ENCODE assay signal across 18 cellular contexts in genomic region chr11:108522318-108522717, GRCh38. TPM values are rescaled to one million over a fixed set of nuclear protein-coding genes. Genes with fewer than 3 reads are reported as not detected.
A peak's percentile ranks its signal among the peaks of the same experiment; 100 is the strongest.
DNase-seq lines count a peak whose midpoint lies in the region; ATAC-seq, FAIRE-seq and TF ChIP-seq lines count a peak whose summit lies in the region.
"Had no signal": no experiment of that assay in that cellular context is flagged by ENCODE, and none has a peak within 500 bp of the region (broad histone marks: within the 10 kb centered on the region; RNA-seq: fewer than 3 reads in every experiment).

No MANE protein-coding gene starts in this region.

- H2AFZ ChIP-seq in GM12878 (ENCODE audit: control insufficient read depth, low read depth, low read length) (no peak overlapping the region), mesenchymal stem cell (ENCODE audit: low read depth, low read length) (no peak overlapping the region)

- no peaks in the 10 kb centered on the region for H3K79me1 ChIP-seq in mesenchymal stem cell (replicated peaks; ENCODE audit: low read length, poor library complexity, severe bottlenecking)

- SMC1A ChIA-PET in GM12878 (lab: Charles Lee; ENCODE audit: uncharacterized antibody, unreplicated experiment), result interaction anchor here (0.7 kb wide), 1 partner anchor 1170 kb away, joined by 3 read pairs; no protein-coding TSS in a partner anchor

- no peak for TF ChIP-seq EP300 in GM12878 (IDR thresholded peaks at IDR 0.05; ENCODE audit: borderline replicate concordance in 1 of 2, control insufficient read depth in 1 of 2, low read depth in 2 of 2, low read length in 2 of 2)

- no peak overlapping the region for H2BK15ac ChIP-seq in mesenchymal stem cell (ENCODE audit: low read depth, poor library complexity, severe bottlenecking)

- no peak overlapping the region for H3K9ac ChIP-seq in GM12878 (ENCODE audit: control insufficient read depth, insufficient read depth, low read length)
- H3K9ac ChIP-seq in mesenchymal stem cell (ENCODE audit: low read length), result no peak overlapping the region
- H3K9ac ChIP-seq: BLaER1 treated with 17β-estradiol and CSF1 and Interleukin-3, amounts not matched to agents 10 nM and 100 nM; KMS-11 had no signal

- H3K4me2 ChIP-seq in GM12878 (ENCODE audit: control insufficient read depth, insufficient read depth) (no peak overlapping the region), mesenchymal stem cell (ENCODE audit: low read length, poor library complexity, severe bottlenecking) (no peak overlapping the region)
- H3K4me2 ChIP-seq: BLaER1 treated with 17β-estradiol and CSF1 and Interleukin-3, amounts not matched to agents 10 nM and 100 nM; KMS-11 had no signal

- H3K27ac ChIP-seq in GM12878 (ENCODE audit: control insufficient read depth, insufficient read depth), result no peak overlapping the region
- no peak overlapping the region for H3K27ac ChIP-seq in mesenchymal stem cell (ENCODE audit: low read length, poor library complexity, severe bottlenecking)
- H3K27ac ChIP-seq: BLaER1 treated with 17β-estradiol and CSF1 and Interleukin-3, amounts not matched to agents 10 nM and 100 nM; KMS-11 had no signal

- no peak overlapping the region for H3K23ac ChIP-seq in mesenchymal stem cell (ENCODE audit: low read length in 2 of 2)

- peaks cover 5% of the 10 kb centered on the region for H3K4me1 ChIP-seq in GM12878 (ENCODE audit: control insufficient read depth, insufficient read depth, low read length)
- peaks cover 2% of the 10 kb centered on the region for H3K4me1 ChIP-seq in mesenchymal stem cell (ENCODE audit: control insufficient read depth, insufficient read depth, low read depth, low read length)
- H3K4me1 ChIP-seq: BLaER1 treated with 17β-estradiol and CSF1 and Interleukin-3, amounts not matched to agents 10 nM and 100 nM had no signal

- H2BK5ac ChIP-seq in mesenchymal stem cell (ENCODE audit: low read depth, low read length, poor library complexity, severe bottlenecking), result no peak overlapping the region

- POLR2A ChIA-PET in GM12878 (lab: Charles Lee), result no interaction called here

- H2BK12ac ChIP-seq in mesenchymal stem cell (ENCODE audit: low read length in 2 of 2), result no peak overlapping the region

- H3K4me3 ChIP-seq in GM12878 (no peak overlapping the region), mesenchymal stem cell (ENCODE audit: insufficient read depth in 1 of 2, low read depth in 1 of 2, low read length in 2 of 2) (no peak overlapping the region)
- H3K4me3 ChIP-seq: BLaER1 treated with 17β-estradiol and CSF1 and Interleukin-3, amounts not matched to agents 10 nM and 100 nM had no signal

- CTCF ChIA-PET in GM12878 (lab: Yijun Ruan, JAX), result interaction anchor here (0.9 kb wide), 1 partner anchor 514 kb away, joined by 3 read pairs; the partner anchor contains the start of gene CUL5

- H3K4ac ChIP-seq in mesenchymal stem cell (ENCODE audit: low read depth in 1 of 2, low read length in 2 of 2), result no peak overlapping the region

- H4K91ac ChIP-seq in mesenchymal stem cell (ENCODE audit: low read length), result no peak overlapping the region

- H3K36me3 ChIP-seq in GM12878 (ENCODE audit: control insufficient read depth in 2 of 2, insufficient read depth in 2 of 2, low read length in 1 of 2) (no peaks in the 10 kb centered on the region), mesenchymal stem cell (ENCODE audit: control insufficient read depth in 1 of 2, insufficient read depth in 2 of 2, low read depth in 1 of 2, low read length in 2 of 2) (no peaks in the 10 kb centered on the region)
- H3K36me3 ChIP-seq: BLaER1 treated with 17β-estradiol and CSF1 and Interleukin-3, amounts not matched to agents 10 nM and 100 nM had no signal

- RAD21 ChIA-PET in GM12878 (lab: Charles Lee; ENCODE audit: unreplicated experiment), result no interaction called here

- peak; percentile 67 for FAIRE-seq in GM12892 (lab: Jason Lieb, UNC)
- no peak for FAIRE-seq in GM12878 (lab: Jason Lieb, UNC)

- intact Hi-C loops in GM12878 (cut with micrococcal nuclease; ENCODE audit: unreplicated experiment), result no loop called here

- no peak for TF ChIP-seq POLR2A in GM12892 (IDR thresholded peaks at IDR 0.05; ENCODE audit: low read depth, low read length)
- no peak for TF ChIP-seq POLR2A in GM12878 (IDR thresholded peaks at IDR 0.05; ENCODE audit: low read depth, low read length)

- H3K9me3 ChIP-seq in GM12878 (replicated peaks; ENCODE audit: control insufficient read depth, insufficient read depth, low read length) (no peaks in the 10 kb centered on the region), mesenchymal stem cell (ENCODE audit: control insufficient read depth, low read length) (no peaks in the 10 kb centered on the region)

- no TSS peak for BruUV-seq in GM12878 (replicated peaks; lab: Mats Ljungman, UMichigan)

- H3K14ac ChIP-seq in mesenchymal stem cell (ENCODE audit: low read length in 2 of 2), result no peak overlapping the region

- in situ Hi-C loops in GM12878 (cut with MboI), result no loop called here

- H2AK5ac ChIP-seq in mesenchymal stem cell (ENCODE audit: low read length, severe bottlenecking), result no peak overlapping the region

- DNase-seq in GM12892 (ENCODE audit: insufficient read length) (no peak), MV-4-11 (lab: John Stamatoyannopoulos, UW) (peak; percentile 22), GM12878 (ENCODE audit: low read depth, low spot score) (no peak), dermis blood vessel endothelial cell (no peak), activated T-cell treated with anti-CD3 and anti-CD28 coated beads for 4 hours (no peak), mesenchymal stem cell (no peak)
- DNase-seq in effector CD4-positive, alpha-beta T cell, result no peak
- DNase-seq: CD8-positive, alpha-beta T cell; DMS 273 treated with DMSO at 0.1 percent for 48 hours; DMS53; DND-41; EL; GOT3; H7; HFFc6 had no signal

- H4K20me1 ChIP-seq in GM12878 (ENCODE audit: control insufficient read depth, insufficient read depth), result no peaks in the 10 kb centered on the region
- H4K20me1 ChIP-seq: BLaER1 treated with 17β-estradiol and CSF1 and Interleukin-3, amounts not matched to agents 10 nM and 100 nM had no signal

- H3K79me2 ChIP-seq in GM12878 (ENCODE audit: control insufficient read depth, insufficient read depth, low read length), result no peaks in the 10 kb centered on the region

- H4K8ac ChIP-seq in mesenchymal stem cell (ENCODE audit: low read length), result no peak overlapping the region

- no peak overlapping the region for H2BK120ac ChIP-seq in mesenchymal stem cell (ENCODE audit: low read depth, low read length)

- peak; percentile 21; the same call in 2 of the 3 replicates for ATAC-seq in GM12878
- ATAC-seq: CD8-positive, alpha-beta T cell; HCT116 had no signal

- no peak overlapping the region for H3K18ac ChIP-seq in mesenchymal stem cell (ENCODE audit: low read depth in 1 of 2, low read length in 2 of 2)

- no peaks in the 10 kb centered on the region for H3K27me3 ChIP-seq in GM12878 (replicated peaks in 1 of 2; ENCODE audit: control insufficient read depth in 2 of 2, insufficient read depth in 2 of 2, low read length in 1 of 2)
- no peaks in the 10 kb centered on the region for H3K27me3 ChIP-seq in mesenchymal stem cell (ENCODE audit: control insufficient read depth in 1 of 2, insufficient read depth in 1 of 2, low read length in 2 of 2)
- H3K27me3 ChIP-seq: BLaER1 treated with 17β-estradiol and CSF1 and Interleukin-3, amounts not matched to agents 10 nM and 100 nM had no signal

- no peak for TF ChIP-seq CTCF in GM12878 (IDR thresholded peaks at IDR 0.05 in 2 of 3, conservative IDR thresholded peaks at IDR 0.05 in 1 of 3; ENCODE audit: control insufficient read depth in 2 of 3, extremely low read depth in 1 of 3, insufficient read depth in 1 of 3, low read depth in 3 of 3, low read length in 3 of 3)

- 0% methylated on average over 1 of the region's 1 CpG for WGBS in GM12878 (ENCODE audit: insufficient coverage, insufficient replicate concordance, low lambda C conversion rate, missing lambda C conversion rate)
- 80% methylated on average over 1 of the region's 1 CpG for WGBS in mesenchymal stem cell

- TF ChIP-seq RAD21 in GM12878 (IDR thresholded peaks at IDR 0.05; ENCODE audit: insufficient read depth, low read depth, low read length), result no peak

RNA-seq across cellular contexts. Expression of gene POGLUT3, which starts 24.1 kb away (rescaled TPM):
- polyA plus RNA-seq in GM12892 (2012; ENCODE audit: missing spikeins), result 8.9 TPM
- 13.6 and 14.3 TPM in 2 replicates for total RNA-seq in GM12878 (2013; cell fraction: nucleolus; rRNA removed)
- 11.8 and 15.2 TPM in 2 replicates for total RNA-seq in GM12878 (2014; rRNA removed)
- total RNA-seq in GM12878 (2014; rRNA removed; fragmentation: Illumina TruSeq; extraction: Trizol), result 15.9 and 16.0 TPM in 2 replicates
- total RNA-seq in GM12878 (2021), result 11.3 and 12.4 TPM in 2 replicates
- 8.3 TPM for polyA plus RNA-seq in GM12878 (2011; ENCODE audit: low read depth)
- polyA plus RNA-seq in GM12878 (2011; rRNA removed), result 21.5 and 27.4 TPM in 2 replicates
- polyA plus RNA-seq in GM12878 (2011; cell fraction: cytosol; rRNA removed), result 10.1 and 10.3 TPM in 2 replicates
- 6.2 and 6.6 TPM in 2 replicates for polyA plus RNA-seq in GM12878 (2011; cell fraction: nucleus; rRNA removed)
- 5.4 and 7.4 TPM in 2 replicates for polyA plus RNA-seq in GM12878 (2012)
- 18.3 and 24.0 TPM in 2 replicates for polyA plus RNA-seq in GM12878 (2014; fragmentation: Illumina TruSeq; extraction: Trizol)
- 1 to 10 TPM; 3.7 to 5.4 TPM for polyA plus RNA-seq in GM12878 (2014; fragmentation: Nextera tagmentation; extraction: Ambion mirVana)
- polyA plus RNA-seq in GM12878 (2014; rRNA removed), result 11.7 and 13.6 TPM in 2 replicates
- polyA plus RNA-seq in GM12878 (2016; fragmentation: Nextera tagmentation; extraction: Ambion mirVana), result 10 to 100 TPM; 12.8 to 13.0 TPM
- 13.3 and 19.6 TPM in 2 replicates for polyA minus RNA-seq in GM12878 (2011; rRNA and poly(A)+ RNA removed)
- 8.2 and 12.9 TPM in 2 replicates for polyA minus RNA-seq in GM12878 (2011; cell fraction: cytosol; rRNA and poly(A)+ RNA removed)
- 2.8 and 3.9 TPM in 2 replicates for polyA minus RNA-seq in GM12878 (2011; cell fraction: nucleus; rRNA and poly(A)+ RNA removed)
- total RNA-seq in dermis blood vessel endothelial cell, result 8.5 and 37.2 TPM in 2 replicates
- 39.9 TPM for polyA plus RNA-seq in mesenchymal stem cell (2013, experiment 1 of 2)
- polyA plus RNA-seq in mesenchymal stem cell (2013, experiment 2 of 2), result 40.6 TPM

RNA-seq across cellular contexts. Expression of gene C11orf65, which starts 55.0 kb away (rescaled TPM):
- polyA plus RNA-seq in GM12892 (2012; ENCODE audit: missing spikeins), result 3.2 TPM
- total RNA-seq in GM12878 (2013; cell fraction: nucleolus; rRNA removed), result 4.6 and 5.0 TPM in 2 replicates
- 0.90 and 1.5 TPM in 2 replicates for total RNA-seq in GM12878 (2014; rRNA removed)
- total RNA-seq in GM12878 (2014; rRNA removed; fragmentation: Illumina TruSeq; extraction: Trizol), result 2.0 and 3.1 TPM in 2 replicates
- total RNA-seq in GM12878 (2021), result 0.21 and 0.87 TPM in 2 replicates
- polyA plus RNA-seq in GM12878 (2011; ENCODE audit: low read depth), result 0.63 TPM
- 1.3 and 2.6 TPM in 2 replicates for polyA plus RNA-seq in GM12878 (2011; rRNA removed)
- polyA plus RNA-seq in GM12878 (2011; cell fraction: cytosol; rRNA removed), result 0.33 TPM in 2 replicates
- polyA plus RNA-seq in GM12878 (2011; cell fraction: nucleus; rRNA removed), result 0.31 and 0.73 TPM in 2 replicates
- 1.3 and 1.5 TPM in 2 replicates for polyA plus RNA-seq in GM12878 (2012)
- polyA plus RNA-seq in GM12878 (2014; fragmentation: Illumina TruSeq; extraction: Trizol), result 0.71 and 0.81 TPM in 2 replicates
- 1 to 10 TPM; 1.4 to 1.5 TPM for polyA plus RNA-seq in GM12878 (2014; fragmentation: Nextera tagmentation; extraction: Ambion mirVana)
- 0.93 and 1.1 TPM in 2 replicates for polyA plus RNA-seq in GM12878 (2014; rRNA removed)
- polyA plus RNA-seq in GM12878 (2016; fragmentation: Nextera tagmentation; extraction: Ambion mirVana), result 1 to 10 TPM; 1.2 TPM
- polyA minus RNA-seq in GM12878 (2011; rRNA and poly(A)+ RNA removed), result 0.51 and 0.72 TPM in 2 replicates
- 1.1 TPM in 1 of 2 replicates, not detected in the other for polyA minus RNA-seq in GM12878 (2011; cell fraction: cytosol; rRNA and poly(A)+ RNA removed)
- 0.73 and 0.86 TPM in 2 replicates for polyA minus RNA-seq in GM12878 (2011; cell fraction: nucleus; rRNA and poly(A)+ RNA removed)
- 0.09 TPM in 1 of 2 replicates, not detected in the other for total RNA-seq in dermis blood vessel endothelial cell
- polyA plus RNA-seq in mesenchymal stem cell (2013, experiment 1 of 2), result 0.55 TPM
- polyA plus RNA-seq in mesenchymal stem cell (2013, experiment 2 of 2), result 0.38 TPM
